In the genomic region with DNA sequence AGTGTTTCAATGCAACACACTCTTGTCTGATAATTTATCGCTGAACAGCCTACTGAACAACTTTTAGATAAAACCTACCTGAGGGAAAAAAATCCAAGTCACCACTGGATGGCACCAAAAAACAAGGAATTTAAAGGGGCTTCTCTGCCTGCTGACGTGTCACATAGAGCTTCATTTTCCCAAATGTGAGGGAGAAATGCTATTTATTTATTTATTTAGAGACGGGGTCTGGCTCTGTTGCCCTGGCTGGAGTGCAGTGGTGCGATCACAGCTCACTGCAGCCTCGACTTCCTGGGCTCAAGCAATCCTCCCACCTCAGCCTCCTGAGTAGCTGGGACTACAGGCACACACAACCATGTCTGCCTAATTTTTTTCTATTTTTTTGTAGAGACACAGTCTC, we compare ENCODE assay signal across 8 cellular contexts. TPM values are rescaled to one million over a fixed set of nuclear protein-coding genes. Genes with fewer than 3 reads are reported as not detected.
DNase-seq lines count a peak whose midpoint lies in the region; TF ChIP-seq lines count a peak whose summit lies in the region.
"Not testable (repeated sequence)": the region's sequence is repeated elsewhere in the genome, so short reads cannot be mapped to it uniquely, and the experiment has no call there.

No MANE protein-coding gene starts in this region.

- POLR2A ChIA-PET in HEK293T (lab: Yijun Ruan, JAX) = interaction anchor here (1.0 kb wide), 1 partner anchor 73 kb away, joined by 4 read pairs; the partner anchor contains the start of gene MRPL18

- H3K36me3 Mint-ChIP-seq in nephron (ENCODE audit: low read depth); type B pancreatic cell: not testable (repeated sequence)

- not testable (repeated sequence) for H3K4me1 Mint-ChIP-seq in nephron; type B pancreatic cell (ENCODE audit: unreplicated experiment)

- H3K4me3 Mint-ChIP-seq in nephron, type B pancreatic cell: not testable (repeated sequence)

- peaks cover 17% of the 10 kb centered on the region for H3K27me3 Mint-ChIP-seq in nephron (ENCODE audit: low read depth)
- not testable (repeated sequence) for H3K27me3 Mint-ChIP-seq in type B pancreatic cell

- TF ChIP-seq CTCF in nephron (IDR thresholded peaks at IDR 0.05; ENCODE audit: unreplicated experiment in 3 of 3) (peak; percentile 48 to 63 (median 54)), type B pancreatic cell (conservative IDR thresholded peaks at IDR 0.05) (peak; percentile 77)

- CTCF ChIA-PET in HEK293T (lab: Yijun Ruan, JAX) = interaction anchor here (0.7 to 1.4 kb wide), 11 partner anchors 9 to 593 kb away, joined by 3 to 15 read pairs (median 5); no protein-coding TSS in a partner anchor

- peak; percentile 4 for DNase-seq in DMS79 (lab: John Stamatoyannopoulos, UW)
- DNase-seq in HEK293T (ENCODE audit: extremely low spot score) = peak; percentile 71
- DNase-seq in NCI-H2029 (lab: John Stamatoyannopoulos, UW) = peak; percentile 32
- peak; percentile 52 for DNase-seq in SIG-M5 treated with dmso at 0.1 percent for 504 hours (lab: John Stamatoyannopoulos, UW; ENCODE audit: unreplicated experiment)
- peak; percentile 81 for DNase-seq in astrocyte of the hippocampus (ENCODE audit: low read depth, low spot score)
- peak; percentile 68 for DNase-seq in glomerular visceral epithelial cell (ENCODE audit: extremely low spot score)
- DNase-seq in type B pancreatic cell (ENCODE audit: extremely low spot score, unreplicated experiment) = not testable (repeated sequence)

- not testable (repeated sequence) for H3K9me3 Mint-ChIP-seq in nephron, type B pancreatic cell

- not testable (repeated sequence) for H3K27ac Mint-ChIP-seq in nephron, type B pancreatic cell

TF ChIP-seq in HEK293T, 16 proteins besides CTCF, POLR2A, EP300 and RAD21:
- peak; percentile 33; the same call in 1 of the 2 replicates for TF ChIP-seq PKNOX1 (IDR thresholded peaks at IDR 0.05)

RNA-seq across cellular contexts. Expression of gene MAS1, which starts 27.4 kb away (rescaled TPM):
- not detected in 2 replicates for total RNA-seq in type B pancreatic cell (ENCODE audit: low replicate concordance)
